Comparison of ENCODE assay signal across 1 cellular context in genomic region chr2:74630454-74630853, GRCh38. TPM values are rescaled to one million over a fixed set of nuclear protein-coding genes. Genes with fewer than 3 reads are reported as not detected.
"Had no signal": no experiment of that assay in that cellular context is flagged by ENCODE, and none has a peak within 500 bp of the region (broad histone marks: within the 10 kb centered on the region; RNA-seq: fewer than 3 reads in every experiment).

No MANE protein-coding gene starts in this region.

RNA-seq across cellular contexts. Expression of gene M1AP, which starts 17.7 kb away (rescaled TPM):
- total RNA-seq: G401 had no signal
